Comparison of ENCODE assay signal across 8 cellular contexts in genomic region chr7:114923403-114923713, GRCh38. TPM values are rescaled to one million over a fixed set of nuclear protein-coding genes. Genes with fewer than 3 reads are reported as not detected.
DNase-seq lines count a peak whose midpoint lies in the region; ATAC-seq and TF ChIP-seq lines count a peak whose summit lies in the region.

No MANE protein-coding gene starts in this region.

- no peak for ATAC-seq in left cardiac atrium
- ATAC-seq in GM18858 (IDR thresholded peaks at IDR 0.05; ENCODE audit: unreplicated experiment) = no peak

- peaks cover 0 to 21% of the 10 kb centered on the region in 2 donors for H3K4me1 ChIP-seq in right atrium auricular region
- no peaks in the 10 kb centered on the region for H3K4me1 ChIP-seq in mesodermal cell (ENCODE audit: control insufficient read depth, insufficient read depth, low read length, poor library complexity, severe bottlenecking)
- H3K4me1 ChIP-seq in vagina = peaks cover 28% of the 10 kb centered on the region

- H3K4me3 ChIP-seq in right atrium auricular region (peak overlapping the region; percentile 81 to 87), brain microvascular endothelial cell (ENCODE audit: low read depth, low read length) (peak overlapping the region; percentile 77), mesodermal cell (ENCODE audit: extremely low read depth, insufficient read depth, low read length, poor library complexity, severe bottlenecking) (peak overlapping the region; percentile 82), vagina (peak overlapping the region; percentile 58 to 90)

- no peaks in the 10 kb centered on the region for H3K27me3 ChIP-seq in right atrium auricular region
- H3K27me3 ChIP-seq in brain microvascular endothelial cell (replicated peaks) = no peaks in the 10 kb centered on the region
- H3K27me3 ChIP-seq in vagina = no peaks in the 10 kb centered on the region

- DNase-seq in right atrium auricular region (ENCODE audit: low spot score) = no peak
- DNase-seq in left cardiac atrium = no peak
- DNase-seq in brain microvascular endothelial cell = no peak
- no peak for DNase-seq in vagina (ENCODE audit: extremely low spot score in 2 of 2)
- no peak for DNase-seq in NCI-H82 treated with DMSO at 0.1 percent for 48 hours (lab: John Stamatoyannopoulos, UW; ENCODE audit: unreplicated experiment)
- no peak for DNase-seq in HT-29 (ENCODE audit: low spot score)

- H3K9me3 ChIP-seq in right atrium auricular region (no peaks in the 10 kb centered on the region), mesodermal cell (ENCODE audit: control insufficient read depth, low read length) (no peaks in the 10 kb centered on the region), vagina (no peaks in the 10 kb centered on the region)

- H3K36me3 ChIP-seq in right atrium auricular region = no peaks in the 10 kb centered on the region
- no peaks in the 10 kb centered on the region for H3K36me3 ChIP-seq in brain microvascular endothelial cell (replicated peaks)
- H3K36me3 ChIP-seq in mesodermal cell (ENCODE audit: control insufficient read depth, insufficient read depth, low read length) = peaks cover 12% of the 10 kb centered on the region
- no peaks in the 10 kb centered on the region for H3K36me3 ChIP-seq in vagina

- WGBS in mesodermal cell (ENCODE audit: insufficient coverage in 2 of 2), 2 experiments = 0 to 4% methylated on average over 1 to 3 of the region's 4 CpGs

- TF ChIP-seq POLR2A in vagina (IDR thresholded peaks at IDR 0.05) = no peak

- H3K27ac ChIP-seq in right atrium auricular region (peak overlapping the region; percentile 88 to 94), brain microvascular endothelial cell (peak overlapping the region; percentile 62), mesodermal cell (ENCODE audit: low read depth, low read length, severe bottlenecking) (peak overlapping the region; percentile 92), vagina (peak overlapping the region; percentile 92)

- intact Hi-C loops in left cardiac atrium (cut with DNase I) = loop anchor here in 1 of 2 donors (5.0 to 10.0 kb wide), 2 partner anchors 54 to 291 kb away; no protein-coding TSS in a partner anchor
- intact Hi-C loops in vagina (cut with DNase I) = loop anchor here (10.0 kb wide), 1 partner anchor 839 kb away; no protein-coding TSS in a partner anchor

- in situ Hi-C loops in brain microvascular endothelial cell (cut with HindIII; ENCODE audit: low pct_ligation_motif_present, low sequenced_read_pairs) = no loop called here

- TF ChIP-seq CTCF in right atrium auricular region (IDR thresholded peaks at IDR 0.05) = no peak
- TF ChIP-seq CTCF in brain microvascular endothelial cell (IDR thresholded peaks at IDR 0.05; ENCODE audit: low read depth, low read length, missing control alignments) = no peak
- no peak for TF ChIP-seq CTCF in vagina (IDR thresholded peaks at IDR 0.05)

RNA-seq across cellular contexts. Expression of gene MDFIC, which starts 1.5 kb away (rescaled TPM):
- total RNA-seq in right atrium auricular region (10 to 100 TPM; 17.1 to 35.0 TPM), left cardiac atrium (10 to 100 TPM; 21.8 to 23.9 TPM), vagina (27.7 TPM)
- polyA plus RNA-seq in mesodermal cell (2013, experiment 1 of 2) = 47.7 TPM
- 42.0 TPM for polyA plus RNA-seq in mesodermal cell (2013, experiment 2 of 2)
- not detected in 2 replicates for total RNA-seq in HT-29 (2014; rRNA removed; shearing (Covaris generic))

Comparison
In these comparisons a context has a peak if more than half of its experiments do, and no peak if none do; other contexts are left out.
1. RNA of gene MDFIC, which starts 1.5 kb away (total RNA-seq): 17.1 to 35.0 TPM in right atrium auricular region, 27.7 TPM in vagina (single experiment) and 21.8 to 23.9 TPM in left cardiac atrium; not detected in HT-29; every median in the first group is over 10 times any median in the second.
2. Peak in every context shown above with its lines, with median percentiles within 50 percentile points of each other: H3K27ac ChIP-seq and H3K4me3 ChIP-seq.